ENCODE assay signal across 1 cellular context in the genomic region with DNA sequence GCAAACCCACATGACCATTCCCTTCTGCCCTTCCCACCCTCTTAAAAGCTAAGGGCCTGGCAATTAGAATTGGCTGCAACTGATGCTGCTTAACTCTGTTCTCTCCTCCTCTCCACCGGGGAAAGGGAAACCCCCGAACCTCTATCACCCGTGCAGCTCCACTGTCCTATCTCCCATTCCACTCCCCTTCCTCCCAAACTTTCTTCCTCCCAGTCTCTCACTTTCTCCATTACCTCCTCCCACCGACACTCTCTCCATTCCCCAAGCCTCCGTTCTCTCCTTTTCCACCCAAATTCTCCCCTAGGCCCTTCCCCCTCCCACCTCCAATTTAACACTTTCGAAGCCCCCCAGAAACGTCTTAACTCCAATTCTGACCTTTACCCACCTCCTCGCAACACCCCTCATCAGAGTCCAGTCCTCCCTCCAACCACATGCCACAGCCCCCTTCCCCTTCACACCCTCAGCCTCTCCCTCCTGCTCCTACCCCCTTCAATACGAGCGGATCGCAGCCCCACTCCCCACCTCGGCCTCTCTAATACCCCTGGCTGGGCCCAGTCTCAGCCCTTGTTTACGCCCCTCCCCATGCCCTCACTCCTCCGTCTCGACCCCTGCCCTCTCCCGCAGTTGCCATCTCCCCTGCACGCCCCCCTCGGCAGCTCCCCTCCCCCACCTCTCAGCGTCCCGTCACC.
TF ChIP-seq lines count a peak whose summit lies in the region.

No MANE protein-coding gene starts in this region.

TF ChIP-seq in HEK293, 187 proteins besides CTCF, POLR2A, EP300 and RAD21 (continues in another document):
- TF ChIP-seq ZNF843 (tag by site-specific recombination; IDR thresholded peaks at IDR 0.05) (peak; percentile 79), ZNF426 (tag by site-specific recombination; IDR thresholded peaks at IDR 0.05) (no peak), ZNF174 (tag by site-specific recombination; IDR thresholded peaks at IDR 0.05) (no peak), ZBTB17 (tag by site-specific recombination; IDR thresholded peaks at IDR 0.05) (no peak), ZNF560 (tag by site-specific recombination; IDR thresholded peaks at IDR 0.05; ENCODE audit: borderline replicate concordance) (no peak), ZNF155 (tag by site-specific recombination; IDR thresholded peaks at IDR 0.05) (no peak), SETDB1 (IDR thresholded peaks at IDR 0.05; ENCODE audit: insufficient read length, low read length) (no peak), KLF9 (tag by site-specific recombination; IDR thresholded peaks at IDR 0.05; ENCODE audit: low read depth) (peak; percentile 93), ZNF660 (tag by site-specific recombination; IDR thresholded peaks at IDR 0.05) (no peak), ZNF248 (tag by site-specific recombination; IDR thresholded peaks at IDR 0.05) (no peak), YY2 (tag by site-specific recombination; IDR thresholded peaks at IDR 0.05) (no peak), ZNF292 (tag by site-specific recombination; IDR thresholded peaks at IDR 0.05; ENCODE audit: borderline replicate concordance, low read depth) (0 out of 2 replicates have a peak, but pooled peaks have one; percentile 1), RBAK (tag by site-specific recombination; IDR thresholded peaks at IDR 0.05) (no peak), ZNF239 (tag by site-specific recombination; IDR thresholded peaks at IDR 0.05) (0 out of 2 replicates have a peak, but pooled peaks have one; percentile 58), ZNF157 (tag by site-specific recombination; IDR thresholded peaks at IDR 0.05) (peak; percentile 56; the same call in 1 of the 2 replicates), ZNF704 (tag by site-specific recombination; IDR thresholded peaks at IDR 0.05) (no peak), ZNF112 (tag by site-specific recombination; IDR thresholded peaks at IDR 0.05) (no peak), ZNF488 (tag by site-specific recombination; IDR thresholded peaks at IDR 0.05) (no peak), ZNF561 (tag by site-specific recombination; IDR thresholded peaks at IDR 0.05; ENCODE audit: borderline replicate concordance) (no peak), ZNF423 (tag by site-specific recombination; IDR thresholded peaks at IDR 0.05) (no peak), ZNF548 (tag by site-specific recombination; IDR thresholded peaks at IDR 0.05) (peak; percentile 56; the same call in 1 of the 2 replicates), WT1 (tag by site-specific recombination; IDR thresholded peaks at IDR 0.05) (peak; percentile 74), HOXC10 (CRISPR knock-in tag; IDR thresholded peaks at IDR 0.05) (no peak), KLF16 (tag by site-specific recombination; IDR thresholded peaks at IDR 0.05) (peak; percentile 88), ZNF19 (tag by site-specific recombination; IDR thresholded peaks at IDR 0.05; ENCODE audit: low read depth) (no peak), ZNF324 (tag by site-specific recombination; IDR thresholded peaks at IDR 0.05) (no peak; the same call in 1 of the 2 replicates), ZNF639 (tag by site-specific recombination; IDR thresholded peaks at IDR 0.05) (no peak; the same call in 1 of the 2 replicates), ZNF677 (tag by site-specific recombination; IDR thresholded peaks at IDR 0.05) (no peak), ZNF768 (tag by site-specific recombination; IDR thresholded peaks at IDR 0.05) (no peak), ZNF366 (tag by site-specific recombination; conservative IDR thresholded peaks at IDR 0.05) (peak; percentile 90), OSR2 (tag by site-specific recombination; IDR thresholded peaks at IDR 0.05) (no peak), SP3 (tag by site-specific recombination; IDR thresholded peaks at IDR 0.05) (no peak; the same call in 1 of the 2 replicates), ZNF404 (tag by site-specific recombination; IDR thresholded peaks at IDR 0.05) (no peak), TCF7L2 (IDR thresholded peaks at IDR 0.05; ENCODE audit: borderline replicate concordance, low read depth, low read length) (no peak), ZNF585B (tag by site-specific recombination; IDR thresholded peaks at IDR 0.05) (peak; percentile 7; the same call in 1 of the 2 replicates), PBX3 (CRISPR knock-in tag; IDR thresholded peaks at IDR 0.05) (no peak), ZBTB7A (tag by site-specific recombination; IDR thresholded peaks at IDR 0.05; ENCODE audit: low read depth) (peak; percentile 85), ZNF624 (tag by site-specific recombination; IDR thresholded peaks at IDR 0.05) (no peak)
- TF ChIP-seq, protein P1, sequence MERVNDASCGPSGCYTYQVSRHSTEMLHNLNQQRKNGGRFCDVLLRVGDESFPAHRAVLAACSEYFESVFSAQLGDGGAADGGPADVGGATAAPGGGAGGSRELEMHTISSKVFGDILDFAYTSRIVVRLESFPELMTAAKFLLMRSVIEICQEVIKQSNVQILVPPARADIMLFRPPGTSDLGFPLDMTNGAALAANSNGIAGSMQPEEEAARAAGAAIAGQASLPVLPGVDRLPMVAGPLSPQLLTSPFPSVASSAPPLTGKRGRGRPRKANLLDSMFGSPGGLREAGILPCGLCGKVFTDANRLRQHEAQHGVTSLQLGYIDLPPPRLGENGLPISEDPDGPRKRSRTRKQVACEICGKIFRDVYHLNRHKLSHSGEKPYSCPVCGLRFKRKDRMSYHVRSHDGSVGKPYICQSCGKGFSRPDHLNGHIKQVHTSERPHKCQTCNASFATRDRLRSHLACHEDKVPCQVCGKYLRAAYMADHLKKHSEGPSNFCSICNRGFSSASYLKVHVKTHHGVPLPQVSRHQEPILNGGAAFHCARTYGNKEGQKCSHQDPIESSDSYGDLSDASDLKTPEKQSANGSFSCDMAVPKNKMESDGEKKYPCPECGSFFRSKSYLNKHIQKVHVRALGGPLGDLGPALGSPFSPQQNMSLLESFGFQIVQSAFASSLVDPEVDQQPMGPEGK (tag by site-specific recombination; IDR thresholded peaks at IDR 0.05): peak; percentile 95
- TF ChIP-seq, protein P2, sequence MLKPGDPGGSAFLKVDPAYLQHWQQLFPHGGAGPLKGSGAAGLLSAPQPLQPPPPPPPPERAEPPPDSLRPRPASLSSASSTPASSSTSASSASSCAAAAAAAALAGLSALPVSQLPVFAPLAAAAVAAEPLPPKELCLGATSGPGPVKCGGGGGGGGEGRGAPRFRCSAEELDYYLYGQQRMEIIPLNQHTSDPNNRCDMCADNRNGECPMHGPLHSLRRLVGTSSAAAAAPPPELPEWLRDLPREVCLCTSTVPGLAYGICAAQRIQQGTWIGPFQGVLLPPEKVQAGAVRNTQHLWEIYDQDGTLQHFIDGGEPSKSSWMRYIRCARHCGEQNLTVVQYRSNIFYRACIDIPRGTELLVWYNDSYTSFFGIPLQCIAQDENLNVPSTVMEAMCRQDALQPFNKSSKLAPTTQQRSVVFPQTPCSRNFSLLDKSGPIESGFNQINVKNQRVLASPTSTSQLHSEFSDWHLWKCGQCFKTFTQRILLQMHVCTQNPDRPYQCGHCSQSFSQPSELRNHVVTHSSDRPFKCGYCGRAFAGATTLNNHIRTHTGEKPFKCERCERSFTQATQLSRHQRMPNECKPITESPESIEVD (tag by site-specific recombination; IDR thresholded peaks at IDR 0.05): no peak
- TF ChIP-seq, protein P3, sequence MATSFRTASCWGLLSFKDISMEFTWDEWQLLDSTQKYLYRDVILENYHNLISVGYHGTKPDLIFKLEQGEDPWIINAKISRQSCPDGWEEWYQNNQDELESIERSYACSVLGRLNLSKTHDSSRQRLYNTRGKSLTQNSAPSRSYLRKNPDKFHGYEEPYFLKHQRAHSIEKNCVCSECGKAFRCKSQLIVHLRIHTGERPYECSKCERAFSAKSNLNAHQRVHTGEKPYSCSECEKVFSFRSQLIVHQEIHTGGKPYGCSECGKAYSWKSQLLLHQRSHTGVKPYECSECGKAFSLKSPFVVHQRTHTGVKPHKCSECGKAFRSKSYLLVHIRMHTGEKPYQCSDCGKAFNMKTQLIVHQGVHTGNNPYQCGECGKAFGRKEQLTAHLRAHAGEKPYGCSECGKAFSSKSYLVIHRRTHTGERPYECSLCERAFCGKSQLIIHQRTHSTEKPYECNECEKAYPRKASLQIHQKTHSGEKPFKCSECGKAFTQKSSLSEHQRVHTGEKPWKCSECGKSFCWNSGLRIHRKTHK (tag by site-specific recombination; IDR thresholded peaks at IDR 0.05): no peak
- TF ChIP-seq, protein P4, sequence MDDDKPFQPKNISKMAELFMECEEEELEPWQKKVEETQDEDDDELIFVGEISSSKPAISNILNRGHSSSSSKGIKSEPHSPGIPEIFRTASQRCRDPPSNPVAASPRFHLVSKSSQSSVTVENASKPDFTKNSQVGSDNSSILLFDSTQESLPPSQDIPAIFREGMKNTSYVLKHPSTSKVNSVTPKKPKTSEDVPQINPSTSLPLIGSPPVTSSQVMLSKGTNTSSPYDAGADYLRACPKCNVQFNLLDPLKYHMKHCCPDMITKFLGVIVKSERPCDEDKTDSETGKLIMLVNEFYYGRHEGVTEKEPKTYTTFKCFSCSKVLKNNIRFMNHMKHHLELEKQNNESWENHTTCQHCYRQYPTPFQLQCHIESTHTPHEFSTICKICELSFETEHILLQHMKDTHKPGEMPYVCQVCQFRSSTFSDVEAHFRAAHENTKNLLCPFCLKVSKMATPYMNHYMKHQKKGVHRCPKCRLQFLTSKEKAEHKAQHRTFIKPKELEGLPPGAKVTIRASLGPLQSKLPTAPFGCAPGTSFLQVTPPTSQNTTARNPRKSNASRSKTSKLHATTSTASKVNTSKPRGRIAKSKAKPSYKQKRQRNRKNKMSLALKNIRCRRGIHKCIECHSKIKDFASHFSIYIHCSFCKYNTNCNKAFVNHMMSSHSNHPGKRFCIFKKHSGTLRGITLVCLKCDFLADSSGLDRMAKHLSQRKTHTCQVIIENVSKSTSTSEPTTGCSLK (tag by site-specific recombination; IDR thresholded peaks at IDR 0.05): no peak
- TF ChIP-seq, protein P5, sequence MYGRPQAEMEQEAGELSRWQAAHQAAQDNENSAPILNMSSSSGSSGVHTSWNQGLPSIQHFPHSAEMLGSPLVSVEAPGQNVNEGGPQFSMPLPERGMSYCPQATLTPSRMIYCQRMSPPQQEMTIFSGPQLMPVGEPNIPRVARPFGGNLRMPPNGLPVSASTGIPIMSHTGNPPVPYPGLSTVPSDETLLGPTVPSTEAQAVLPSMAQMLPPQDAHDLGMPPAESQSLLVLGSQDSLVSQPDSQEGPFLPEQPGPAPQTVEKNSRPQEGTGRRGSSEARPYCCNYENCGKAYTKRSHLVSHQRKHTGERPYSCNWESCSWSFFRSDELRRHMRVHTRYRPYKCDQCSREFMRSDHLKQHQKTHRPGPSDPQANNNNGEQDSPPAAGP (tag by site-specific recombination; IDR thresholded peaks at IDR 0.05): peak; percentile 78
- TF ChIP-seq, protein P6, sequence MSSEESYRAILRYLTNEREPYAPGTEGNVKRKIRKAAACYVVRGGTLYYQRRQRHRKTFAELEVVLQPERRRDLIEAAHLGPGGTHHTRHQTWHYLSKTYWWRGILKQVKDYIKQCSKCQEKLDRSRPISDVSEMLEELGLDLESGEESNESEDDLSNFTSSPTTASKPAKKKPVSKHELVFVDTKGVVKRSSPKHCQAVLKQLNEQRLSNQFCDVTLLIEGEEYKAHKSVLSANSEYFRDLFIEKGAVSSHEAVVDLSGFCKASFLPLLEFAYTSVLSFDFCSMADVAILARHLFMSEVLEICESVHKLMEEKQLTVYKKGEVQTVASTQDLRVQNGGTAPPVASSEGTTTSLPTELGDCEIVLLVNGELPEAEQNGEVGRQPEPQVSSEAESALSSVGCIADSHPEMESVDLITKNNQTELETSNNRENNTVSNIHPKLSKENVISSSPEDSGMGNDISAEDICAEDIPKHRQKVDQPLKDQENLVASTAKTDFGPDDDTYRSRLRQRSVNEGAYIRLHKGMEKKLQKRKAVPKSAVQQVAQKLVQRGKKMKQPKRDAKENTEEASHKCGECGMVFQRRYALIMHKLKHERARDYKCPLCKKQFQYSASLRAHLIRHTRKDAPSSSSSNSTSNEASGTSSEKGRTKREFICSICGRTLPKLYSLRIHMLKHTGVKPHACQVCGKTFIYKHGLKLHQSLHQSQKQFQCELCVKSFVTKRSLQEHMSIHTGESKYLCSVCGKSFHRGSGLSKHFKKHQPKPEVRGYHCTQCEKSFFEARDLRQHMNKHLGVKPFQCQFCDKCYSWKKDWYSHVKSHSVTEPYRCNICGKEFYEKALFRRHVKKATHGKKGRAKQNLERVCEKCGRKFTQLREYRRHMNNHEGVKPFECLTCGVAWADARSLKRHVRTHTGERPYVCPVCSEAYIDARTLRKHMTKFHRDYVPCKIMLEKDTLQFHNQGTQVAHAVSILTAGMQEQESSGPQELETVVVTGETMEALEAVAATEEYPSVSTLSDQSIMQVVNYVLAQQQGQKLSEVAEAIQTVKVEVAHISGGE (tag by site-specific recombination; conservative IDR thresholded peaks at IDR 0.05; ENCODE audit: low read depth): no peak; the same call in 1 of the 2 replicates
